9 cellular contexts compared by ENCODE assay signal in the genomic region with DNA sequence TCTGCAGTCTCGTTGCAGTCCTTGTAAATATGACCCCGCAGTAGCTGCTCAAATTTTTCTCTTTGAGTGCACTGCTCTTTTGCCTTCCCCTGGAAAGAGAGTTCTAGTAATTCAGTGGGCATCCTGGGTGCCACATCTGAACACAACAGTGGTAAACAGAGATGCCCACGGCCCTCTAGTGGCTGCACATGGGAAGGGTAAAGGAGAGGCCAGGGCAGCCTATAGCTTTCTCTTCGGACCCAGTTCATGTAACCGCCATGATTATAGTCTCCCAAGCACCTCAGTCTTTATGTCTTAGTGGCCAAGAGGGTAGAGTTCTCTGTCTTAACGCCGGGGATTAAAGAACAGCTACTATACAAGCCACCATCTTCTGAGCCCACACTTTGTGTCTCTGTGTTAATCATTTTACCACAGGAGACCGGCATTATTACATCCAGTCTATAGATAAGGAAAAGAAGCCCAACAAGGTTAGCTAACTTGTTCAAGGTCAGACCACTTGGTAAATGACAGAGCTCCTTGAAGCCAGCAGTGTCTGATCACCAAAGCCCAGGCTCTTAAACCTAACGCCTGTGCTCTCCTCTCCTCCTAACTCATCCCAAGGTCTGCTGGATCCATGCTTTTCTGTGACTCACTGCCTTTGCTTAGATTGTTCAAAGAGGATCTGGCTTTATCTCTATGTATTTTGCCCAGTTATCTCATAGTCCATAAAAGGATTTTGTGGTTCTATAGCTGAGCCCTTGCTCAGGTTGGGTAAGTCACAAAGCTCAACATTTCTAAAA.
DNase-seq lines count a peak whose midpoint lies in the region; ATAC-seq and TF ChIP-seq lines count a peak whose summit lies in the region.
"Had no signal": no experiment of that assay in that cellular context is flagged by ENCODE, and none has a peak within 500 bp of the region (broad histone marks: within the 10 kb centered on the region; RNA-seq: fewer than 3 reads in every experiment).

No MANE protein-coding gene starts in this region.

- ATAC-seq in CD4-positive, alpha-beta T cell (ENCODE audit: poor library complexity) = peak; percentile 60
- ATAC-seq in GM19324 (IDR thresholded peaks at IDR 0.05; ENCODE audit: low FRiP score, unreplicated experiment) (peak; percentile 81), HG03457 (IDR thresholded peaks at IDR 0.05; ENCODE audit: unreplicated experiment) (peak; percentile 72)

- no peaks in the 10 kb centered on the region for H3K4me1 Mint-ChIP-seq in CD4-positive, alpha-beta T cell (ENCODE audit: low read depth)
- H3K4me1 Mint-ChIP-seq in activated naive CD8-positive, alpha-beta T cell treated with anti-CD3 and anti-CD28 coated beads for 36 hours = no peaks in the 10 kb centered on the region
- H3K4me1 Mint-ChIP-seq: memory B cell had no signal

- intact Hi-C loops in CD4-positive, alpha-beta T cell (cut with DNase I, micrococcal nuclease) = loop anchor here (1.0 to 2.0 kb wide), 2 partner anchors 184 to 332 kb away; no protein-coding TSS in a partner anchor

- peak; percentile 6 to 49 (median 24) for DNase-seq in CD4-positive, alpha-beta T cell
- DNase-seq in OCI-M1 (lab: John Stamatoyannopoulos, UW) (peak; percentile 59), inferior parietal cortex (ENCODE audit: extremely low spot score) (peak; percentile 6), MV-4-11 (lab: John Stamatoyannopoulos, UW) (no peak)
- DNase-seq in activated naive CD8-positive, alpha-beta T cell treated with anti-CD3 and anti-CD28 coated beads for 36 hours = peak; percentile 41
- DNase-seq in stimulated activated CD8-positive, alpha-beta memory T cell treated with anti-CD3 and anti-CD28 coated beads, Interleukin-4, amount 100 ng/mL, for 24 hours (ENCODE audit: low read depth) = peak; percentile 2

- no peaks in the 10 kb centered on the region for H3K36me3 Mint-ChIP-seq in CD4-positive, alpha-beta T cell (ENCODE audit: low read depth)
- H3K36me3 Mint-ChIP-seq in activated naive CD8-positive, alpha-beta T cell treated with anti-CD3 and anti-CD28 coated beads for 36 hours = no peaks in the 10 kb centered on the region
- H3K36me3 Mint-ChIP-seq: memory B cell had no signal

- H3K27ac Mint-ChIP-seq in CD4-positive, alpha-beta T cell = no peak overlapping the region
- H3K27ac Mint-ChIP-seq in activated naive CD8-positive, alpha-beta T cell treated with anti-CD3 and anti-CD28 coated beads for 36 hours = no peak overlapping the region
- H3K27ac Mint-ChIP-seq: memory B cell had no signal

- no peak overlapping the region for H3K4me3 Mint-ChIP-seq in CD4-positive, alpha-beta T cell
- no peak overlapping the region for H3K4me3 Mint-ChIP-seq in activated naive CD8-positive, alpha-beta T cell treated with anti-CD3 and anti-CD28 coated beads for 36 hours
- H3K4me3 Mint-ChIP-seq: memory B cell had no signal

- POLR2A ChIA-PET in CD4-positive, alpha-beta T cell (lab: Charles Lee) = no interaction called here

- CTCF ChIA-PET in CD4-positive, alpha-beta T cell (lab: Charles Lee) = interaction anchor here (0.5 to 1.7 kb wide), 3 partner anchors 11 to 183 kb away, joined by 3 to 10 read pairs (median 4); no protein-coding TSS in a partner anchor

- TF ChIP-seq CTCF in CD4-positive, alpha-beta T cell (IDR thresholded peaks at IDR 0.05) = peak; percentile 71

- no peaks in the 10 kb centered on the region for H3K9me3 Mint-ChIP-seq in CD4-positive, alpha-beta T cell
- H3K9me3 Mint-ChIP-seq in activated naive CD8-positive, alpha-beta T cell treated with anti-CD3 and anti-CD28 coated beads for 36 hours = peaks cover 3% of the 10 kb centered on the region
- H3K9me3 Mint-ChIP-seq: memory B cell had no signal

- H3K9me3 ChIP-seq in CD4-positive, alpha-beta T cell (ENCODE audit: control insufficient read depth, low read length) = no peaks in the 10 kb centered on the region

- no peaks in the 10 kb centered on the region for H3K27me3 Mint-ChIP-seq in CD4-positive, alpha-beta T cell
- H3K27me3 Mint-ChIP-seq in activated naive CD8-positive, alpha-beta T cell treated with anti-CD3 and anti-CD28 coated beads for 36 hours = peaks cover 4% of the 10 kb centered on the region

- H3K27ac ChIP-seq in CD4-positive, alpha-beta T cell (ENCODE audit: low read depth, low read length) = no peak overlapping the region

- H3K27me3 ChIP-seq in CD4-positive, alpha-beta T cell (ENCODE audit: control insufficient read depth, insufficient read depth, low read length) = no peaks in the 10 kb centered on the region
